8 cellular contexts compared by ENCODE assay signal in the genomic region with DNA sequence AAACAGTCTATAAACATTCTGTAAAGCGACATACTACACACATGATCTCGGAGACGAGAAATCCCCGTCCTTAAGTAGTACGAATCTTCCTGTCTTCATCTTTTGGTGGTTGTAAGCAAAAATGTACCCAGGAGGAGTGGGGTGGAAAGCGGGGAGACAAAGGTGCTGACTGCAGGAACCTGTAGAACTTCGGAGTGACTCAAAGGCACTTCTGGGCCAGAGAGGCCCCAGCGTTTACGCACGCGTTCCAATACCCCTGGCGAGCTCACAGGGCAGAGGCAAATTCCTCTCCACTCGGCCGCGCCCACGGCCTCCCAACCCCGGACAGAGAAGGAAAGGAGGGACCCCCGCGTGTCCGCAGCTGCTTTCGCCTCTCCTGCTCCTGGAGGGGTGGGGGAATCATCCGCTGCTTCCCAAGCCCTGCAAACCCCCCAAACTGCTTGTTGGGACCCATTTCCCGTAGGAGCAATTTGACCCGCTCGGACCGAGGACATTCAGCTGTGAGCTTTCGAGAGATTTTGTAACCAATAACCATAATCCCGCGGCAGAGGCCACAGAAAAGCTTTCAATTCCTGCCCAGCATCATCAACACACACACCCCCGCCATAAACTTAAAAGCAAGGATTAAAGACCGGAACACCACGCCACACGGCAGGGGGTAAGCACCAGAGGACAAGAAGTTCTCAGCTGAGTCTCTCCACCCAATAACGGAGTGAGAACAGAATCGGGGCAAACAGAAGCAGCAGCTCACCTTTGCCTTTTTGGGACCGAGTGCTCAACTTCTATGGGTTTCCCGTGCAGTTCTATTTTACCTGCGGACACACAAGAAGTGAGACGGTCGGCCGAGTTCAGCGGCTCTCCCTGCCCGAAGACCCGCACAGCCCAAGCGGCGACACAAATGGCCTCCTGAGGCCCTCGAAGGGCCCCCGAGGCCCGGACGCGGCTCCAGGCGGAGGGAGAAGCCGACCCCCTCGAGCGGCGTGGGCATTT. TPM values are rescaled to one million over a fixed set of nuclear protein-coding genes. Genes with fewer than 3 reads are reported as not detected.
DNase-seq lines count a peak whose midpoint lies in the region; ATAC-seq and TF ChIP-seq lines count a peak whose summit lies in the region.

No MANE protein-coding gene starts in this region.

- ATAC-seq in GM21515 (IDR thresholded peaks at IDR 0.05; ENCODE audit: unreplicated experiment): no peak

- H3K36me3 ChIP-seq in HUES6 (ENCODE audit: control insufficient read depth, insufficient read depth, low read length) (0 out of 2 replicates have a peak, but pooled peaks cover 6% of the 10 kb centered on the region), uterus (no peaks in the 10 kb centered on the region)

- H3K27me3 ChIP-seq in HUES6 (ENCODE audit: control insufficient read depth, insufficient read depth, low read length): no peaks in the 10 kb centered on the region
- peaks cover 30 to 76% of the 10 kb centered on the region in 2 donors for H3K27me3 ChIP-seq in uterus

- no peak for TF ChIP-seq CTCF in WI38 (IDR thresholded peaks at IDR 0.05; ENCODE audit: low read depth, low read length)
- no peak for TF ChIP-seq CTCF in fibroblast of the aortic adventitia (IDR thresholded peaks at IDR 0.05; ENCODE audit: insufficient read depth, low read length)
- no peak for TF ChIP-seq CTCF in uterus (IDR thresholded peaks at IDR 0.05)

- peak; percentile 75 for DNase-seq in fibroblast of the aortic adventitia (ENCODE audit: low read depth)
- DNase-seq in stimulated activated CD4-positive, alpha-beta T cell treated with anti-CD3 and anti-CD28 coated beads, Interleukin-4, amount 100 ng/mL, for 1 hour: peak; percentile 18
- DNase-seq in cerebellum (ENCODE audit: low spot score): no peak
- no peak for DNase-seq in uterus

- peaks cover 26% of the 10 kb centered on the region for H3K4me1 ChIP-seq in HUES6 (ENCODE audit: control insufficient read depth, insufficient read depth, low read length)
- peaks cover 0 to 16% of the 10 kb centered on the region in 2 donors for H3K4me1 ChIP-seq in uterus

- peak overlapping the region; percentile 97 for H3K9ac ChIP-seq in HUES6 (ENCODE audit: low read length)

- H3K4me3 ChIP-seq in GM08714 (ENCODE audit: low read length): peak overlapping the region; percentile 76
- H3K4me3 ChIP-seq in HUES6 (ENCODE audit: low read depth, low read length): peak overlapping the region; percentile 96
- H3K4me3 ChIP-seq in WI38 (ENCODE audit: low read depth, low read length): peak overlapping the region; percentile 86
- H3K4me3 ChIP-seq in fibroblast of the aortic adventitia (ENCODE audit: low read depth, low read length): peak overlapping the region; percentile 78
- H3K4me3 ChIP-seq in uterus: no peak overlapping the region

- intact Hi-C loops in uterus (cut with DNase I; ENCODE audit: low total_unique reads): no loop called here

- no peaks in the 10 kb centered on the region for H3K9me3 ChIP-seq in HUES6 (ENCODE audit: control insufficient read depth, insufficient read depth, low read depth, low read length)
- H3K9me3 ChIP-seq in uterus: no peaks in the 10 kb centered on the region

- no peak for TF ChIP-seq POLR2A in uterus (IDR thresholded peaks at IDR 0.05)

- H3K27ac ChIP-seq in HUES6 (ENCODE audit: low read depth, low read length) (peak overlapping the region; percentile 89), uterus (no peak overlapping the region)

RNA-seq across cellular contexts. Expression of a gene that starts 2.3 kb away (rescaled TPM):
- total RNA-seq in fibroblast of the aortic adventitia (ENCODE audit: low replicate concordance) (2.9 and 116 TPM in 2 replicates), cerebellum (52.7 TPM), uterus (10 to 100 TPM in 1 of 4 donors, not detected in 3; 45.8 TPM)

Comparison
In these comparisons a context has a peak if more than half of its experiments do, and no peak if none do; other contexts are left out.
1. H3K4me3 ChIP-seq: peak in GM08714 (single experiment), HUES6 (single experiment), WI38 (single experiment) and fibroblast of the aortic adventitia (single experiment); none in uterus (0 of 2).
2. DNase-seq: peak in fibroblast of the aortic adventitia (single experiment) and stimulated activated CD4-positive, alpha-beta T cell treated with anti-CD3 and anti-CD28 coated beads, Interleukin-4, amount 100 ng/mL, for 1 hour (single experiment); none in cerebellum (single experiment) and uterus (0 of 2).